30 cellular contexts compared by ENCODE assay signal in genomic region chr1:157715736-157716135, GRCh38. TPM values are rescaled to one million over a fixed set of nuclear protein-coding genes. Genes with fewer than 3 reads are reported as not detected.
"Had no signal": no experiment of that assay in that cellular context is flagged by ENCODE, and none has a peak within 500 bp of the region (broad histone marks: within the 10 kb centered on the region; RNA-seq: fewer than 3 reads in every experiment).

No MANE protein-coding gene starts in this region.

- H3K27me3 Mint-ChIP-seq: dendritic cell treated with granulocyte-macrophage colony-stimulating factor and Interleukin-4, amounts not matched to agents 40 ng/mL and 50 ng/mL, for 4 days; effector memory CD8-positive, alpha-beta T cell had no signal

- H3K4me1 Mint-ChIP-seq: endodermal cell, mesothelial cell of epicardium had no signal

- DNase-seq: colonic mucosa; cortex of kidney; effector CD8-positive, alpha-beta T cell; effector memory CD8-positive, alpha-beta T cell; endodermal cell; erythroblast; esophagus squamous epithelium; foreskin fibroblast; foreskin melanocyte; gastrocnemius medialis; glutamatergic neuron; head of caudate nucleus; heart right ventricle; hippocampal formation; left cardiac atrium; left lung; left ventricle myocardium superior; lower lobe of right lung; mesenchymal stem cell; mucosa of descending colon had no signal

- H3K36me3 Mint-ChIP-seq: mesothelial cell of epicardium had no signal

- ATAC-seq: effector memory CD8-positive, alpha-beta T cell; esophagus mucosa; gastrocnemius medialis; heart right ventricle; left cardiac atrium; left lung; left ventricle myocardium superior; lower lobe of right lung; mucosa of descending colon had no signal

- H3K4me3 Mint-ChIP-seq: dendritic cell treated with granulocyte-macrophage colony-stimulating factor and Interleukin-4, amounts not matched to agents 40 ng/mL and 50 ng/mL, for 4 days; effector memory CD8-positive, alpha-beta T cell; endodermal cell; mesothelial cell of epicardium had no signal

- H3K27ac Mint-ChIP-seq: dendritic cell treated with granulocyte-macrophage colony-stimulating factor and Interleukin-4, amounts not matched to agents 40 ng/mL and 50 ng/mL, for 4 days; endodermal cell; mesothelial cell of epicardium had no signal

RNA-seq across cellular contexts. Expression of gene FCRL3, which starts 15.2 kb away (rescaled TPM):
- total RNA-seq: dermis microvascular lymphatic vessel endothelial cell, endodermal cell, gastrocnemius medialis, glomerular endothelial cell, kidney epithelial cell, left ventricle myocardium superior, lower leg skin, lung microvascular endothelial cell, mesothelial cell of epicardium, myocyte had no signal
- polyA plus RNA-seq: keratinocyte had no signal
